20 cellular contexts compared by ENCODE assay signal in the genomic region with DNA sequence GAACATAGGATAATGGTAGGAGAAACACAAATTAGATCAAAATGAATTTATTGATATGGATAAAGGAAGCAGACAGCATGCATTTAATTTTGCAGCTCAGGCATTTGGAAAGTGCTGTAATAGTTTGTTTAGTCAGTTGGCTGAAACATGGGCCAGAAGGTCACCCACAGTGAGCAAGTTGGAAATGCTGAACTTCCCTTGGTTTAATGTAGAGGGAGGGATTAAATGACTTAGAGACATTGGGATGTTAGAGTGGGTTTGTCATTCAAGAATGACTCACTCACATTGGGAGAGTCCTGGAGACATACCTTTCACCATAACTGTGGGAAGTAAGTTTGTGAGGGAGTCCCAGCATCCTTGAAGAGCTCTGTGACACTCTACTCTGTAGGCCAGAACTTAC.
A peak's percentile ranks its signal among the peaks of the same experiment; 100 is the strongest.
DNase-seq lines count a peak whose midpoint lies in the region; ATAC-seq, FAIRE-seq and TF ChIP-seq lines count a peak whose summit lies in the region.
"Had no signal": no experiment of that assay in that cellular context is flagged by ENCODE, and none has a peak within 500 bp of the region (broad histone marks: within the 10 kb centered on the region; RNA-seq: fewer than 3 reads in every experiment).

No MANE protein-coding gene starts in this region.

- H3K4me3 ChIP-seq in A549, result no peak overlapping the region
- H3K4me3 ChIP-seq: hepatocyte, testis had no signal

- no peak overlapping the region for H3K4me2 ChIP-seq in A549
- H3K4me2 ChIP-seq: hepatocyte, KMS-11 had no signal

- TF ChIP-seq POLR2A in A549 (IDR thresholded peaks at IDR 0.05; ENCODE audit: low read length), result no peak

- CTCF ChIA-PET in A549 (lab: Yijun Ruan, JAX), result interaction anchor here (3.1 kb wide), 1 partner anchor 16 kb away, joined by 12 read pairs; no protein-coding TSS in a partner anchor

- H3K9me3 ChIP-seq in A549, result no peaks in the 10 kb centered on the region
- H3K9me3 ChIP-seq: testis had no signal

- peak in 1 of 2 experiments; percentile 54 for DNase-seq in A549 (ENCODE audit: low read depth in 1 of 2, low spot score in 1 of 2)
- DNase-seq in H4 (ENCODE audit: low spot score), result peak; percentile 14
- peak; percentile 17 for DNase-seq in amniotic epithelial cell (ENCODE audit: low read depth)
- DNase-seq in glomerular visceral epithelial cell (ENCODE audit: extremely low spot score), result peak; percentile 48
- no peak for DNase-seq in SKM-1 (lab: John Stamatoyannopoulos, UW; ENCODE audit: unreplicated experiment)
- DNase-seq in mesenteric fat pad (ENCODE audit: low spot score), result no peak
- DNase-seq in COLO829 (ENCODE audit: low spot score), result no peak
- DNase-seq in NCI-H748 (lab: John Stamatoyannopoulos, UW; ENCODE audit: unreplicated experiment), result no peak
- DNase-seq: ACHN; activated CD4-positive, alpha-beta T cell treated with anti-CD3 and anti-CD28 coated beads, Interleukin-2, amount 10 ng/mL, durations not matched to agents 7 days and 5 days; activated T-cell treated with anti-CD3 and anti-CD28 coated beads, Interleukin-2, amount 50 U/mL, for 1 hour; DMS 273 treated with DMSO at 0.1 percent for 48 hours; left colon; naive B cell; NCI-H1417; testis had no signal

- peak; percentile 47 to 71; a peak in 4 of 6 replicates for ATAC-seq in A549
- ATAC-seq: activated naive CD4-positive, alpha-beta T cell treated with anti-CD3 and anti-CD28 coated beads, Interleukin-2, amount 50 U/mL, for 72 hours; HCT116; left colon had no signal

- no peak for TF ChIP-seq CTCF in A549 (IDR thresholded peaks at IDR 0.05)

- TF ChIP-seq RAD21 in A549 (conservative IDR thresholded peaks at IDR 0.05 in 1 of 2, IDR thresholded peaks at IDR 0.05 in 1 of 2), result no peak

- POLR2A ChIA-PET in A549 (lab: Yijun Ruan, JAX), result no interaction called here

- no peak for TF ChIP-seq EP300 in A549 (IDR thresholded peaks at IDR 0.05)

- no peak overlapping the region for H3K27ac ChIP-seq in A549
- H3K27ac ChIP-seq: hepatocyte, KMS-11, testis had no signal

- 0 out of 3 replicates have a peak, but pooled peaks cover 3% of the 10 kb centered on the region for H3K4me1 ChIP-seq in A549
- H3K4me1 ChIP-seq: testis had no signal

- no peak for FAIRE-seq in A549 (lab: Jason Lieb, UNC)

TF ChIP-seq in A549, 52 proteins besides CTCF, POLR2A, EP300 and RAD21:
- TF ChIP-seq FOSB (CRISPR knock-in tag; IDR thresholded peaks at IDR 0.05) (no peak), SREBF2 (IDR thresholded peaks at IDR 0.05) (no peak), EHF (CRISPR knock-in tag; IDR thresholded peaks at IDR 0.05) (no peak), MAFK (IDR thresholded peaks at IDR 0.05; ENCODE audit: partially characterized antibody) (no peak), GATA3 (IDR thresholded peaks at IDR 0.05; ENCODE audit: borderline replicate concordance) (no peak), HOXA7 (CRISPR knock-in tag; IDR thresholded peaks at IDR 0.05) (no peak), ZNF302 (CRISPR knock-in tag; IDR thresholded peaks at IDR 0.05) (no peak), MAZ (IDR thresholded peaks at IDR 0.05; ENCODE audit: borderline replicate concordance, low read depth, low read length) (no peak), HOXB5 (CRISPR knock-in tag; IDR thresholded peaks at IDR 0.05) (no peak), JUNB (IDR thresholded peaks at IDR 0.05) (no peak)
- TF ChIP-seq, protein P1, sequence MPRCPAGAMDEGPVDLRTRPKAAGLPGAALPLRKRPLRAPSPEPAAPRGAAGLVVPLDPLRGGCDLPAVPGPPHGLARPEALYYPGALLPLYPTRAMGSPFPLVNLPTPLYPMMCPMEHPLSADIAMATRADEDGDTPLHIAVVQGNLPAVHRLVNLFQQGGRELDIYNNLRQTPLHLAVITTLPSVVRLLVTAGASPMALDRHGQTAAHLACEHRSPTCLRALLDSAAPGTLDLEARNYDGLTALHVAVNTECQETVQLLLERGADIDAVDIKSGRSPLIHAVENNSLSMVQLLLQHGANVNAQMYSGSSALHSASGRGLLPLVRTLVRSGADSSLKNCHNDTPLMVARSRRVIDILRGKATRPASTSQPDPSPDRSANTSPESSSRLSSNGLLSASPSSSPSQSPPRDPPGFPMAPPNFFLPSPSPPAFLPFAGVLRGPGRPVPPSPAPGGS (IDR thresholded peaks at IDR 0.05), result no peak
- TF ChIP-seq, protein P2, sequence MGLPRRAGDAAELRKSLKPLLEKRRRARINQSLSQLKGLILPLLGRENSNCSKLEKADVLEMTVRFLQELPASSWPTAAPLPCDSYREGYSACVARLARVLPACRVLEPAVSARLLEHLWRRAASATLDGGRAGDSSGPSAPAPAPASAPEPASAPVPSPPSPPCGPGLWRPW (IDR thresholded peaks at IDR 0.05), result no peak

Comparison
In these comparisons a context has a peak if more than half of its experiments do, and no peak if none do; other contexts are left out.
1. DNase-seq: peak in H4 (single experiment), amniotic epithelial cell (single experiment) and glomerular visceral epithelial cell (single experiment); none in SKM-1 (single experiment), mesenteric fat pad (single experiment), COLO829 (single experiment) and NCI-H748 (single experiment).